Comparison of ENCODE assay signal across 33 cellular contexts in the genomic region with DNA sequence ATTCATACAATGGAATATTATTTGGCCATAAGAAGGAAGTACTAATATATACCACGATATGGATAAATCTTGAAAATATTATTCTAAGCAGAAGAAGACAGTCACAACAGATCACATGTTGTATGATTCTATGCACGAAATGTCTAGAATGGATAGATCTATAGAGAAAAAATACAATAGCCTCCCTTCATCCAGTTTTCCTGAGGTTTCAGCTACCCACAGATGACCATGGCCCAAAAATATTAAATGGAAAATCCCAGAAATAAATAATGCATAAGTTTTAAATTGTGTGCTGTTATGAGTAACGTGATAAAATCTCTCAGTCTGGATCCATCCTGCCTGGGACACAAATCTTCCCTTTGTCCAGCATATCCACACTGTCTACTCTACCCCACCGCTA.
DNase-seq lines count a peak whose midpoint lies in the region; ATAC-seq and TF ChIP-seq lines count a peak whose summit lies in the region.
"Had no signal": no experiment of that assay in that cellular context is flagged by ENCODE, and none has a peak within 500 bp of the region (broad histone marks: within the 10 kb centered on the region; RNA-seq: fewer than 3 reads in every experiment).

No MANE protein-coding gene starts in this region.

- no peak overlapping the region for H2AFZ ChIP-seq in osteoblast (ENCODE audit: low read length)

- no peaks in the 10 kb centered on the region for H4K20me1 ChIP-seq in osteoblast (ENCODE audit: insufficient read depth, low read length)
- H4K20me1 ChIP-seq: BLaER1; BLaER1 treated with 17β-estradiol and CSF1 and Interleukin-3, amounts not matched to agents 10 nM and 100 nM had no signal

- H3K79me2 ChIP-seq in osteoblast (ENCODE audit: insufficient read depth, low read length): no peaks in the 10 kb centered on the region

- intact Hi-C loops in left lung (cut with DNase I): no loop called here

- in situ Hi-C loops in SK-MEL-5 (cut with HindIII; ENCODE audit: low pct_unique_long_range_greater_than_20kb, low sequenced_read_pairs): no loop called here

- H3K27ac ChIP-seq in osteoblast (ENCODE audit: low read depth, low read length): no peak overlapping the region
- no peak overlapping the region for H3K27ac ChIP-seq in left lung
- H3K27ac ChIP-seq: 22Rv1; A549; BLaER1; BLaER1 treated with 17β-estradiol and CSF1 and Interleukin-3, amounts not matched to agents 10 nM and 100 nM; C4-2B had no signal

- no peak overlapping the region for H3K4me2 ChIP-seq in osteoblast (ENCODE audit: insufficient read depth, low read length)
- H3K4me2 ChIP-seq: A549, BLaER1 had no signal

- H3K4me3 ChIP-seq in osteoblast (ENCODE audit: insufficient read depth, low read length) (no peak overlapping the region), left lung (no peak overlapping the region)
- H3K4me3 ChIP-seq: A549; BLaER1; BLaER1 treated with 17β-estradiol and CSF1 and Interleukin-3, amounts not matched to agents 10 nM and 100 nM had no signal

- no peak for TF ChIP-seq CTCF in osteoblast (IDR thresholded peaks at IDR 0.05; ENCODE audit: extremely low read depth, low read depth, low read length)
- TF ChIP-seq CTCF in left lung (IDR thresholded peaks at IDR 0.05): no peak

- H3K9me3 ChIP-seq in osteoblast (ENCODE audit: low read depth, low read length) (no peaks in the 10 kb centered on the region), left lung (peaks cover 0 to 10% of the 10 kb centered on the region in 2 donors)
- H3K9me3 ChIP-seq: A549, BE2C, Caco-2 had no signal

- H3K36me3 ChIP-seq in osteoblast (ENCODE audit: insufficient read depth, low read length): no peaks in the 10 kb centered on the region
- H3K36me3 ChIP-seq in left lung: no peaks in the 10 kb centered on the region
- H3K36me3 ChIP-seq: BE2C; BLaER1; BLaER1 treated with 17β-estradiol and CSF1 and Interleukin-3, amounts not matched to agents 10 nM and 100 nM had no signal

- H3K27me3 ChIP-seq in osteoblast (ENCODE audit: insufficient read depth, low read length) (no peaks in the 10 kb centered on the region), left lung (no peaks in the 10 kb centered on the region)
- H3K27me3 ChIP-seq: BLaER1; BLaER1 treated with 17β-estradiol and CSF1 and Interleukin-3, amounts not matched to agents 10 nM and 100 nM had no signal

- ATAC-seq in left lung (no peak), HG02798 (IDR thresholded peaks at IDR 0.05; ENCODE audit: poor library complexity, unreplicated experiment) (no peak)
- ATAC-seq: A549; CD8-positive, alpha-beta T cell had no signal

- DNase-seq in RPMI7951 (ENCODE audit: low read depth) (peak; percentile 23), SK-MEL-5 (ENCODE audit: low read depth, low spot score) (peak; percentile 38), foreskin melanocyte (peak; percentile 94), osteoblast (ENCODE audit: insufficient read length, low spot score, missing footprints) (peak; percentile 2), MV-4-11 (lab: John Stamatoyannopoulos, UW) (no peak), left lung (no peak), GM03348 (ENCODE audit: low spot score) (no peak)
- DNase-seq: 8988T; ACHN; AML-193; BE2C; C1 segment of cervical spinal cord; Caco-2; Calu3; CD4-positive, alpha-beta memory T cell; CD4-positive, alpha-beta T cell; CD4-positive, CD25-positive, alpha-beta regulatory T cell; CD8-positive, alpha-beta memory T cell; CD8-positive, alpha-beta T cell; COR-L47; DMS 273 treated with DMSO at 0.1 percent for 48 hours; DMS153; DMS53; DMS79; DMS79 treated with DMSO at 0.1 percent for 48 hours; DND-41; EL had no signal

- H3K4me1 ChIP-seq in osteoblast (ENCODE audit: insufficient read depth, low read length) (no peaks in the 10 kb centered on the region), left lung (no peaks in the 10 kb centered on the region)
- H3K4me1 ChIP-seq: A549, BE2C, BLaER1, Caco-2 had no signal

Comparison
In these comparisons a context has a peak if more than half of its experiments do, and no peak if none do; other contexts are left out.
1. DNase-seq: peak in RPMI7951 (single experiment), SK-MEL-5 (single experiment), foreskin melanocyte (single experiment) and osteoblast (single experiment); none in MV-4-11 (single experiment), left lung (0 of 2) and GM03348 (single experiment).